In the genomic region with DNA sequence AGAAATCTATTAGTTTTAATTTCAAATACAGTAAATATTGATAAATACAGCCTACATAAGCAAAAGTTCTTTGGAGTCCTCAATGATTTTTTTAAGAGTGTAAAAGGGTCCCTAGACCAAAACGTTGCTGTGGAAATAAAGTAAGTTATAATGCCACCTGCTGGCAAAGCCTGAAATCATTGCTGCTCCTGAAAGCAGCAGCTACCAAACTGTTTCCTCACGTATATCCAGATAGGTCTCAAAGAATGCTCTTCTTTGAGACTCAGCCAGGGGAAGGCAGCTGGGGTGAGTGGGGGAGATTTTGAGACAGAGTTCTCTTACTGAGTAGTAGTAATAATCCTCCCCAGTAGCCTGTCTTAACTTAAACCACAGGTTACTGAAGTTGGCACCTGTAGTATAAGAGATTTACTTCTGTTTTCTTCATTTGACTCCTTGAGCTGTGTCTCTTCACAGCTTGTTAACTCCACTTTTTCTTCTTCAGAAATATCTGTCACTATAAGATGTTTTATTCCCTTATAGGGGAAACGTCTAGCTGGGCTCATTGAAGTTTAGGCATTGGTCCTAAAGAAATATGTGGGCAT, we compare ENCODE assay signal across 8 cellular contexts.
DNase-seq lines count a peak whose midpoint lies in the region; ATAC-seq and TF ChIP-seq lines count a peak whose summit lies in the region.

No MANE protein-coding gene starts in this region.

- H3K27ac ChIP-seq in PC-3 (ENCODE audit: low read length), result no peak overlapping the region
- no peak overlapping the region for H3K27ac ChIP-seq in left lung

- H3F3A ChIP-seq in PC-3 (ENCODE audit: low read length, unreplicated experiment), result no peaks in the 10 kb centered on the region

- no peaks in the 10 kb centered on the region for H3K27me3 Mint-ChIP-seq in activated T-cell treated with anti-CD3 and anti-CD28 coated beads, Interleukin-2, amount 50 U/mL, for 4 hours (ENCODE audit: low read depth)
- no peaks in the 10 kb centered on the region for H3K27me3 Mint-ChIP-seq in type B pancreatic cell

- no peaks in the 10 kb centered on the region for H3K9me2 ChIP-seq in PC-3 (replicated peaks; ENCODE audit: low read length)

- no peak for TF ChIP-seq POLR2A in lower leg skin (IDR thresholded peaks at IDR 0.05)

- in situ Hi-C loops in T47D (cut with HindIII; ENCODE audit: low pct_unique_long_range_greater_than_20kb, low sequenced_read_pairs), result no loop called here

- ATAC-seq in activated T-cell treated with anti-CD3 and anti-CD28 coated beads, Interleukin-2, amount 50 U/mL, for 4 hours, result no peak
- peak; percentile 61 for ATAC-seq in HG03354 (IDR thresholded peaks at IDR 0.05; ENCODE audit: poor library complexity, severe bottlenecking, unreplicated experiment)
- ATAC-seq in PC-3, result peak; percentile 60
- ATAC-seq in left lung, result no peak

- no peak overlapping the region for H3K4me3 Mint-ChIP-seq in activated T-cell treated with anti-CD3 and anti-CD28 coated beads, Interleukin-2, amount 50 U/mL, for 4 hours
- no peak overlapping the region for H3K4me3 Mint-ChIP-seq in type B pancreatic cell

- H3K27me3 ChIP-seq in PC-3 (ENCODE audit: low read length) (no peaks in the 10 kb centered on the region), left lung (no peaks in the 10 kb centered on the region)

- intact Hi-C loops in PC-3 (cut with micrococcal nuclease), result loop anchor here (1.0 kb wide), 1 partner anchor 202 kb away; no protein-coding TSS in a partner anchor
- intact Hi-C loops in left lung (cut with DNase I), result no loop called here
- intact Hi-C loops in lower leg skin (cut with DNase I; ENCODE audit: low total_unique reads), result no loop called here

- peak; percentile 4 for DNase-seq in activated T-cell treated with anti-CD3 and anti-CD28 coated beads for 48 hours (ENCODE audit: low read depth)
- DNase-seq in activated T-cell treated with anti-CD3 and anti-CD28 coated beads, Interleukin-2, amount 50 U/mL, for 4 hours, result no peak
- DNase-seq in PC-3, result peak; percentile 52
- peak; percentile 20 to 23 for DNase-seq in T47D (ENCODE audit: low read depth in 1 of 2, low spot score in 1 of 2)
- DNase-seq in left lung, result no peak
- no peak for DNase-seq in type B pancreatic cell (ENCODE audit: extremely low spot score, unreplicated experiment)
- no peak for DNase-seq in lower leg skin (ENCODE audit: low spot score in 2 of 2)

- no peak overlapping the region for H3K9ac ChIP-seq in PC-3 (ENCODE audit: low read length)

- BruUV-seq in PC-3 (replicated peaks; lab: Mats Ljungman, UMichigan), result no TSS peak

- H3K9me3 ChIP-seq in PC-3 (ENCODE audit: low read length) (no peaks in the 10 kb centered on the region), left lung (no peaks in the 10 kb centered on the region)

- H3K9me3 Mint-ChIP-seq in activated T-cell treated with anti-CD3 and anti-CD28 coated beads, Interleukin-2, amount 50 U/mL, for 4 hours, result no peaks in the 10 kb centered on the region
- no peaks in the 10 kb centered on the region for H3K9me3 Mint-ChIP-seq in type B pancreatic cell

- H4K20me1 ChIP-seq in PC-3 (ENCODE audit: low read length), result no peaks in the 10 kb centered on the region

- CTCF ChIA-PET in PC-3 (lab: Charles Lee), result interaction anchor here (0.6 to 1.4 kb wide), 8 partner anchors 14 to 496 kb away, joined by 3 to 10 read pairs (median 3); no protein-coding TSS in a partner anchor

- H3K4me1 ChIP-seq in PC-3 (ENCODE audit: insufficient read depth, low read length), result no peaks in the 10 kb centered on the region
- no peaks in the 10 kb centered on the region for H3K4me1 ChIP-seq in left lung

- peaks cover 38% of the 10 kb centered on the region for H3K36me3 Mint-ChIP-seq in activated T-cell treated with anti-CD3 and anti-CD28 coated beads, Interleukin-2, amount 50 U/mL, for 4 hours (ENCODE audit: insufficient read depth)
- peaks cover 30% of the 10 kb centered on the region for H3K36me3 Mint-ChIP-seq in type B pancreatic cell

- no peak overlapping the region for H3K4me2 ChIP-seq in PC-3 (ENCODE audit: low read length)

- TF ChIP-seq CTCF in PC-3 (conservative IDR thresholded peaks at IDR 0.05; ENCODE audit: low read depth, low read length) (peak; percentile 78), left lung (IDR thresholded peaks at IDR 0.05) (peak; percentile 38 to 54), type B pancreatic cell (conservative IDR thresholded peaks at IDR 0.05) (peak; percentile 79), lower leg skin (IDR thresholded peaks at IDR 0.05) (no peak)

- H3K36me3 ChIP-seq in PC-3 (ENCODE audit: low read depth, low read length) (peaks cover 7% of the 10 kb centered on the region; the same call in 1 of the 2 replicates), left lung (peaks cover 0 to 90% of the 10 kb centered on the region in 2 donors)

- 11 to 27% methylated on average over 3 of the region's 3 CpGs for WGBS in lower leg skin, 2 donors

- no peaks in the 10 kb centered on the region for H3K4me1 Mint-ChIP-seq in activated T-cell treated with anti-CD3 and anti-CD28 coated beads, Interleukin-2, amount 50 U/mL, for 4 hours (ENCODE audit: low read depth)
- no peaks in the 10 kb centered on the region for H3K4me1 Mint-ChIP-seq in type B pancreatic cell (ENCODE audit: unreplicated experiment)

- POLR2A ChIA-PET in PC-3 (lab: Charles Lee; ENCODE audit: unreplicated experiment), result no interaction called here

- H3K79me2 ChIP-seq in PC-3 (ENCODE audit: low read length), result no peaks in the 10 kb centered on the region

- H3K27ac Mint-ChIP-seq in type B pancreatic cell, result no peak overlapping the region

- H2AFZ ChIP-seq in PC-3 (ENCODE audit: low read length), result no peak overlapping the region

- H3K4me3 ChIP-seq in PC-3 (ENCODE audit: low read length), result no peak overlapping the region
- no peak overlapping the region for H3K4me3 ChIP-seq in left lung
- no peak overlapping the region for H3K4me3 ChIP-seq in lower leg skin (ENCODE audit: low read depth, poor library complexity, severe bottlenecking)

Comparison
In these comparisons a context has a peak if more than half of its experiments do, and no peak if none do; other contexts are left out.
1. DNase-seq: peak in activated T-cell treated with anti-CD3 and anti-CD28 coated beads for 48 hours (single experiment), PC-3 (single experiment) and T47D (2 of 2); none in activated T-cell treated with anti-CD3 and anti-CD28 coated beads, Interleukin-2, amount 50 U/mL, for 4 hours (single experiment), left lung (0 of 2), type B pancreatic cell (single experiment) and lower leg skin (0 of 2).
2. ATAC-seq: peak in HG03354 (single experiment) and PC-3 (single experiment); none in activated T-cell treated with anti-CD3 and anti-CD28 coated beads, Interleukin-2, amount 50 U/mL, for 4 hours (0 of 2) and left lung (single experiment).
3. CTCF ChIP-seq: peak in PC-3 (single experiment), left lung (2 of 2) and type B pancreatic cell (single experiment); none in lower leg skin (0 of 3).